Comparison of ENCODE assay signal across 18 cellular contexts in the genomic region with DNA sequence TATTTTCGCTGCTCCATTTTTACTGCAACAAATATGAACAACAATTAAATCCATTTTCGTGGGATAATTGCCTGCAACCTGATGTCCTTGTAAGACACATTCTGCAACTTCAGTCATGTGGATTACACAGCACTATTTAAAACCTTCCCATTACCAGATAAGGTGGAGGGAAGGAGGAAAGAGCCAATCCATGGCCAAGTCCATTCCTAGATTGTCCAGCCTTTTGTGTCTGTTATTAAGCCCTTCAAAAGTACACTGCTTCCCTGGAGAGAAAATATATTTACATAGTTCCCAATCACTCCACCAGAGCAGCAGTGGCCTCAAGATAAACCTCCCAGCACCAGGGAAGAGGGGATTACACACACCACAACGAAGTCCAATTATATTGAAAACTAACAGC.
"Had no signal": no experiment of that assay in that cellular context is flagged by ENCODE, and none has a peak within 500 bp of the region (broad histone marks: within the 10 kb centered on the region; RNA-seq: fewer than 3 reads in every experiment).

No MANE protein-coding gene starts in this region.

- H3K36me3 Mint-ChIP-seq: naive B cell; stimulated activated naive B cell treated with anti-CD40 and anti-IgM and Interleukin-4, amounts not matched to agents 10 μg/mL and 1 μg/mL and 100 μg/mL, for 72 hours had no signal

- DNase-seq: effector memory CD4-positive, alpha-beta T cell; islet precursor cell; mesendoderm; naive B cell; psoas muscle; retina; sigmoid colon; stimulated activated CD4-positive, alpha-beta T cell treated with anti-CD3 and anti-CD28 coated beads, Interleukin-2, amount 100 ng/mL, for 24 hours; stimulated activated CD4-positive, alpha-beta T cell treated with anti-CD3 and anti-CD28 coated beads, Interleukin-4, amount 100 ng/mL, for 4 hours; stimulated activated naive B cell treated with anti-CD40 and anti-IgM and Interleukin-4, amounts not matched to agents 10 μg/mL and 1 μg/mL and 100 μg/mL, for 72 hours; stimulated activated naive CD8-positive, alpha-beta T cell treated with anti-CD3 and anti-CD28 coated beads, Interleukin-15, amount 100 ng/mL, for 72 hours; testis; upper lobe of right lung had no signal

- H3K27ac ChIP-seq: parathyroid adenoma, psoas muscle, sigmoid colon, skin epidermis, testis, tibial nerve, upper lobe of right lung had no signal

- H3K27me3 Mint-ChIP-seq: naive B cell; stimulated activated naive B cell treated with anti-CD40 and anti-IgM and Interleukin-4, amounts not matched to agents 10 μg/mL and 1 μg/mL and 100 μg/mL, for 72 hours; stimulated activated naive CD8-positive, alpha-beta T cell treated with anti-CD3 and anti-CD28 coated beads, Interleukin-15, amount 100 ng/mL, for 72 hours had no signal

- H3K4me1 Mint-ChIP-seq: naive B cell; nephron; stimulated activated naive B cell treated with anti-CD40 and anti-IgM and Interleukin-4, amounts not matched to agents 10 μg/mL and 1 μg/mL and 100 μg/mL, for 72 hours; stimulated activated naive CD8-positive, alpha-beta T cell treated with anti-CD3 and anti-CD28 coated beads, Interleukin-15, amount 100 ng/mL, for 72 hours had no signal

- H3K9me3 Mint-ChIP-seq: nephron; stimulated activated naive B cell treated with anti-CD40 and anti-IgM and Interleukin-4, amounts not matched to agents 10 μg/mL and 1 μg/mL and 100 μg/mL, for 72 hours; stimulated activated naive CD8-positive, alpha-beta T cell treated with anti-CD3 and anti-CD28 coated beads, Interleukin-15, amount 100 ng/mL, for 72 hours had no signal

- H3K27me3 ChIP-seq: sigmoid colon, testis, tibial nerve, upper lobe of right lung had no signal

- H3K4me3 Mint-ChIP-seq: naive B cell; nephron; stimulated activated naive B cell treated with anti-CD40 and anti-IgM and Interleukin-4, amounts not matched to agents 10 μg/mL and 1 μg/mL and 100 μg/mL, for 72 hours; stimulated activated naive CD8-positive, alpha-beta T cell treated with anti-CD3 and anti-CD28 coated beads, Interleukin-15, amount 100 ng/mL, for 72 hours had no signal

- H3K4me1 ChIP-seq: parathyroid adenoma, psoas muscle, sigmoid colon, testis, tibial nerve, upper lobe of right lung had no signal

- H3K9ac ChIP-seq: parathyroid adenoma had no signal

- H3K36me3 ChIP-seq: sigmoid colon, tibial nerve, upper lobe of right lung had no signal

- H3K4me3 ChIP-seq: psoas muscle, sigmoid colon, skin epidermis, testis, tibial nerve, upper lobe of right lung had no signal

- H2AFZ ChIP-seq: parathyroid adenoma had no signal

- H3K27ac Mint-ChIP-seq: naive B cell; nephron; stimulated activated naive B cell treated with anti-CD40 and anti-IgM and Interleukin-4, amounts not matched to agents 10 μg/mL and 1 μg/mL and 100 μg/mL, for 72 hours; stimulated activated naive CD8-positive, alpha-beta T cell treated with anti-CD3 and anti-CD28 coated beads, Interleukin-15, amount 100 ng/mL, for 72 hours had no signal

- ATAC-seq: esophagus mucosa; psoas muscle; stimulated activated naive B cell treated with anti-CD40 and anti-IgM and Interleukin-4, amounts not matched to agents 10 μg/mL and 1 μg/mL and 100 μg/mL, for 72 hours; stimulated activated naive CD8-positive, alpha-beta T cell treated with anti-CD3 and anti-CD28 coated beads, Interleukin-15, amount 100 ng/mL, for 72 hours; upper lobe of right lung had no signal

- H3K9me3 ChIP-seq: psoas muscle, sigmoid colon, testis, tibial nerve, upper lobe of right lung had no signal
